ENCODE assay signal across 30 cellular contexts in genomic region chr10:103931603-103932002, GRCh38.
"Had no signal": no experiment of that assay in that cellular context is flagged by ENCODE, and none has a peak within 500 bp of the region (broad histone marks: within the 10 kb centered on the region; RNA-seq: fewer than 3 reads in every experiment).

No MANE protein-coding gene starts in this region.

- H3K4me3 ChIP-seq: adrenal gland, body of pancreas, breast epithelium had no signal

- H3K27ac Mint-ChIP-seq: activated B cell treated with CpG ODN at 0.5 μM for 24 hours; activated CD4-positive, alpha-beta memory T cell treated with anti-CD3 and anti-CD28 coated beads for 36 hours; activated naive CD4-positive, alpha-beta T cell treated with anti-CD3 and anti-CD28 coated beads for 36 hours; activated naive CD4-positive, alpha-beta T cell treated with anti-CD3 and anti-CD28 coated beads, Interleukin-2, amount 50 U/mL, for 72 hours; activated T-helper 1 cell treated with anti-CD3 and anti-CD28 coated beads, Interleukin-12 subunit alpha, Interleukin-12 subunit beta, Interleukin-2, Interleukin-4 antibody, amounts not matched to agents 30 ng/mL and 10 ng/mL and 1 ng/mL, durations not matched to agents 14 hours and 24 hours and 36 hours; T-helper 1 cell treated with Interleukin-12 subunit alpha and Interleukin-12 subunit beta and Interleukin-4 antibody, amounts not matched to agents 30 μg/mL and 1 μg/mL, for 36 hours; T-helper 2 cell treated with Interferon-gamma antibody and Interleukin-4, amounts not matched to agents 5 μg/mL and 100 μg/mL, for 36 hours had no signal

- H3K4me3 Mint-ChIP-seq: activated B cell treated with CpG ODN at 0.5 μM for 24 hours; activated CD4-positive, alpha-beta memory T cell treated with anti-CD3 and anti-CD28 coated beads for 36 hours; activated naive CD4-positive, alpha-beta T cell treated with anti-CD3 and anti-CD28 coated beads for 36 hours; activated T-cell treated with anti-CD3 and anti-CD28 coated beads, Interleukin-2, amount 50 U/mL, for 4 hours; activated T-helper 1 cell treated with anti-CD3 and anti-CD28 coated beads, Interleukin-12 subunit alpha, Interleukin-12 subunit beta, Interleukin-2, Interleukin-4 antibody, amounts not matched to agents 30 ng/mL and 10 ng/mL and 1 ng/mL, durations not matched to agents 14 hours and 24 hours and 36 hours; T-helper 1 cell treated with Interleukin-12 subunit alpha and Interleukin-12 subunit beta and Interleukin-4 antibody, amounts not matched to agents 30 μg/mL and 1 μg/mL, for 36 hours; T-helper 2 cell treated with Interferon-gamma antibody and Interleukin-4, amounts not matched to agents 5 μg/mL and 100 μg/mL, for 36 hours had no signal

- H3K4me1 Mint-ChIP-seq: activated B cell treated with CpG ODN at 0.5 μM for 24 hours had no signal

- H3K36me3 Mint-ChIP-seq: activated CD4-positive, alpha-beta memory T cell treated with anti-CD3 and anti-CD28 coated beads for 36 hours; activated naive CD4-positive, alpha-beta T cell treated with anti-CD3 and anti-CD28 coated beads, Interleukin-2, amount 50 U/mL, for 72 hours had no signal

- DNase-seq: activated B cell treated with CpG ODN at 0.5 μM for 24 hours; activated CD4-positive, alpha-beta memory T cell treated with anti-CD3 and anti-CD28 coated beads for 36 hours; activated CD4-positive, alpha-beta T cell treated with anti-CD3 and anti-CD28 coated beads for 4 hours; activated CD4-positive, alpha-beta T cell treated with anti-CD3 and anti-CD28 coated beads, Interleukin-2, amount 50 U/mL, for 1 hour; activated CD4-positive, CD25-positive, alpha-beta regulatory T cell treated with anti-CD3 and anti-CD28 coated beads, Interleukin-2, amount 50 U/mL, for 72 hours; activated CD8-positive, alpha-beta memory T cell treated with anti-CD3 and anti-CD28 coated beads, Interleukin-2, amount 50 U/mL, for 4 hours; activated gamma-delta T cell treated with Interleukin-2 at 50 U/mL for 16 hours; activated naive CD4-positive, alpha-beta T cell treated with anti-CD3 and anti-CD28 coated beads for 36 hours; activated T-cell treated with anti-CD3 and anti-CD28 coated beads for 4 hours; activated T-cell treated with anti-CD3 and anti-CD28 coated beads, Interleukin-2, amount 50 U/mL, for 4 hours; adrenal gland; body of pancreas; Kasumi-1; KG1; MM.1S; MV-4-11; NCI-H1092; NCI-H1436 treated with DMSO at 0.1 percent for 48 hours; NCI-H1694 treated with DMSO at 0.1 percent for 48 hours; NCI-H2029; NCI-H345; NCI-H524 treated with DMSO at 0.1 percent for 48 hours; NK-92 treated with Interleukin-12 subunit alpha and Interleukin-12 subunit beta, amount 100 ng/mL, for 24 hours; OCI-M1; Right ventricle myocardium superior had no signal

- H3K27me3 Mint-ChIP-seq: activated CD4-positive, alpha-beta memory T cell treated with anti-CD3 and anti-CD28 coated beads for 36 hours had no signal

- H3K9me3 Mint-ChIP-seq: activated B cell treated with CpG ODN at 0.5 μM for 24 hours; activated CD4-positive, alpha-beta memory T cell treated with anti-CD3 and anti-CD28 coated beads for 36 hours; activated naive CD4-positive, alpha-beta T cell treated with anti-CD3 and anti-CD28 coated beads for 36 hours; activated naive CD4-positive, alpha-beta T cell treated with anti-CD3 and anti-CD28 coated beads, Interleukin-2, amount 50 U/mL, for 72 hours; activated T-cell treated with anti-CD3 and anti-CD28 coated beads, Interleukin-2, amount 50 U/mL, for 4 hours; activated T-helper 1 cell treated with anti-CD3 and anti-CD28 coated beads, Interleukin-12 subunit alpha, Interleukin-12 subunit beta, Interleukin-2, Interleukin-4 antibody, amounts not matched to agents 30 ng/mL and 10 ng/mL and 1 ng/mL, durations not matched to agents 14 hours and 24 hours and 36 hours; T-helper 1 cell treated with Interleukin-12 subunit alpha and Interleukin-12 subunit beta and Interleukin-4 antibody, amounts not matched to agents 30 μg/mL and 1 μg/mL, for 36 hours; T-helper 2 cell treated with Interferon-gamma antibody and Interleukin-4, amounts not matched to agents 5 μg/mL and 100 μg/mL, for 36 hours had no signal
